Comparison of ENCODE assay signal across 13 cellular contexts in genomic region chr3:189297957-189298356, GRCh38.
"Had no signal": no experiment of that assay in that cellular context is flagged by ENCODE, and none has a peak within 500 bp of the region (broad histone marks: within the 10 kb centered on the region; RNA-seq: fewer than 3 reads in every experiment).

No MANE protein-coding gene starts in this region.

- H3K4me3 ChIP-seq: dorsolateral prefrontal cortex, heart left ventricle, mucosa of descending colon, sigmoid colon, skin epidermis had no signal

- H3K27ac ChIP-seq: dorsolateral prefrontal cortex, heart left ventricle, neutrophil, sigmoid colon had no signal

- ATAC-seq: heart left ventricle; naive thymus-derived CD8-positive, alpha-beta T cell had no signal

- H3K27me3 ChIP-seq: heart left ventricle, neutrophil, sigmoid colon had no signal

- H3K9me3 ChIP-seq: heart left ventricle, mucosa of descending colon, neutrophil, sigmoid colon had no signal

- H3K4me3 Mint-ChIP-seq: naive thymus-derived CD8-positive, alpha-beta T cell had no signal

- H3K36me3 ChIP-seq: heart left ventricle, neutrophil, sigmoid colon had no signal

- H3K9me3 Mint-ChIP-seq: naive thymus-derived CD8-positive, alpha-beta T cell had no signal

- DNase-seq: cortex of kidney; dorsolateral prefrontal cortex; effector CD8-positive, alpha-beta T cell; heart left ventricle; hippocampal formation; kidney glomerular epithelial cell; mucosa of descending colon; naive thymus-derived CD8-positive, alpha-beta T cell; sigmoid colon; stimulated activated naive CD4-positive, alpha-beta T cell treated with Interleukin-2 at 50 U/mL for 16 hours; trophoblast cell had no signal

- H3K36me3 Mint-ChIP-seq: naive thymus-derived CD8-positive, alpha-beta T cell had no signal

- H3K4me1 ChIP-seq: heart left ventricle had no signal
